In the genomic region with DNA sequence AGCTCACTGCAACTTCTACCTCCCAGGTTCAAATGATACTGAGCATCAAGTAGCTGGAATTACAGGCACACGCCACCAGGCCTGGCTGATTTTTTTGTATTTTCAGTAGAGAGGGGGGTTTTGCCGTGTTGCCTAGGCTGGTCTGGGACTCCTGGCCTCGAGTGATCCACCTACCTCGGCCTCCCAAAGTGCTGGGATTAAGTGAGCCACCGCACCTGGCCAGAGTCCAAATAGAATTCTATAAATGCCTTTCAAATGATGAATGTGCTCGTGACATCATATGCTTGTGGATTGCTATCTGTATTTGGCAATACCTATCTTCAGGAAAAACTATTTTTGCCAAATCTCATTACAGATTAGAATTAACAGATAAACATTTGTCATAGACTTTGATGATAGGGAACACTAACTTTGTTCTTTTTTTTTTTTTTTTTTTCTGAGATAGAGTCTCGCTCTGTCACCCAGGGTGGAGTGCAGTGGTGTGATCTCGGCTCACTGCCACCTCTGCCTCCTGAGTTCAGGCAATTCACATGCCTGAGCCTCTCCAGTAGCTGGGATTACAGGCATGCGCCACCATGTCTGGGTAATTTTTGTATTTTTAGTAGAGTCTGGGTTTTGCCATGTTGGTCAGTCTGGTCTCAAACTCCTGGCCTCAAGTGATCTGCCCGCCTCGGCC, we compare ENCODE assay signal across 4 cellular contexts. TPM values are rescaled to one million over a fixed set of nuclear protein-coding genes. Genes with fewer than 3 reads are reported as not detected.
"Had no signal": no experiment of that assay in that cellular context is flagged by ENCODE, and none has a peak within 500 bp of the region (broad histone marks: within the 10 kb centered on the region; RNA-seq: fewer than 3 reads in every experiment).

No MANE protein-coding gene starts in this region.

RNA-seq across cellular contexts. Expression of a gene that starts 56.0 kb away (rescaled TPM):
- total RNA-seq: left ventricle myocardium inferior, mesenteric fat pad, mucosa of gallbladder, vagina had no signal
